Comparison of ENCODE assay signal across 15 cellular contexts in the genomic region with DNA sequence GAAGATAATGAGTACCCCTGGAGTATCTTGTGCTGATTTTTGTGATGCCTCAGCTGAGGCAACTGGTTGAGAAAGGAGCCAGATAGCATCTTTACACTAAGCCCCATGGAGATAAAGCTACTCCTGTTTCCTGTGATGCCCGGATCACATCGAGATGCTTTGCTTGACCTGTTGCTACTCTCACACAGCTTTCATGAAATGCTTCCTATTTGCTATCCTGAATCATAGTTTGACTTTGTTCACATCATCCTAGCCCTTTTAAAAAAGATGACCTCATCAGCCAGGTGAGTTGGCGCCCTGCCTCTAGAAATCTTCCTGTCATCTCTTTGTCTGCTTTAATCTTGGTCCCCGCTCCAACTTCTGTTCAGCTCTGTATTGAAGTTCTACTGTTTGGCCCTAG.
A peak's percentile ranks its signal among the peaks of the same experiment; 100 is the strongest.
DNase-seq lines count a peak whose midpoint lies in the region; ATAC-seq, FAIRE-seq and TF ChIP-seq lines count a peak whose summit lies in the region.
"Had no signal": no experiment of that assay in that cellular context is flagged by ENCODE, and none has a peak within 500 bp of the region (broad histone marks: within the 10 kb centered on the region; RNA-seq: fewer than 3 reads in every experiment).

No MANE protein-coding gene starts in this region.

- H3K9me2 ChIP-seq in SK-N-SH = no peaks in the 10 kb centered on the region

- no peaks in the 10 kb centered on the region for H3K36me3 ChIP-seq in SK-N-SH (replicated peaks in 1 of 2; ENCODE audit: control insufficient read depth in 1 of 2, insufficient read depth in 2 of 2, low read length in 1 of 2)
- no peaks in the 10 kb centered on the region for H3K36me3 ChIP-seq in Panc1 (ENCODE audit: control insufficient read depth, insufficient read depth, low read length)
- H3K36me3 ChIP-seq in stomach smooth muscle (ENCODE audit: control insufficient read depth in 2 of 2, insufficient read depth in 2 of 2, low read length in 2 of 2) = no peaks in the 10 kb centered on the region
- H3K36me3 ChIP-seq in WERI-Rb-1 = no peaks in the 10 kb centered on the region
- H3K36me3 ChIP-seq: SJSA1 had no signal

- in situ Hi-C loops in Panc1 (cut with HindIII; ENCODE audit: low pct_unique_long_range_greater_than_20kb, low sequenced_read_pairs) = no loop called here

- POLR2A ChIA-PET in SK-N-SH (lab: Yijun Ruan, JAX) = no interaction called here
- POLR2A ChIA-PET in Panc1 (lab: Charles Lee) = interaction anchor here (0.6 kb wide), 1 partner anchor 561 kb away, joined by 3 read pairs; no protein-coding TSS in a partner anchor

- WGBS in SK-N-SH (ENCODE audit: low lambda C conversion rate) = 61% methylated on average over 4 of the region's 4 CpGs

- H3F3A ChIP-seq in SK-N-SH (replicated peaks; ENCODE audit: insufficient read depth) = no peaks in the 10 kb centered on the region

- no TSS peak for BruUV-seq in Panc1 (replicated peaks; lab: Mats Ljungman, UMichigan)

- DNase-seq in SK-N-SH = no peak
- DNase-seq in Panc1 (ENCODE audit: low read depth, low spot score) = no peak
- peak; percentile 59 for DNase-seq in islet precursor cell
- DNase-seq in EL = no peak
- no peak for DNase-seq in GM12892 (ENCODE audit: insufficient read length)
- no peak for DNase-seq in WERI-Rb-1
- DNase-seq: activated gamma-delta T cell; effector CD4-positive, alpha-beta T cell; immature natural killer cell; midbrain; stimulated activated CD4-positive, alpha-beta T cell treated with anti-CD3 and anti-CD28 coated beads, Interleukin-15, amount 100 ng/mL, for 24 hours had no signal

- TF ChIP-seq EP300 in SK-N-SH (IDR thresholded peaks at IDR 0.05; ENCODE audit: borderline replicate concordance in 1 of 2, low read depth in 1 of 2, low read length in 1 of 2) = no peak

- H3K79me2 ChIP-seq in SK-N-SH (ENCODE audit: insufficient read depth) = no peaks in the 10 kb centered on the region

- H3K4me2 ChIP-seq in SK-N-SH = no peak overlapping the region

- TF ChIP-seq CTCF in SK-N-SH (IDR thresholded peaks at IDR 0.05) (no peak), Panc1 (IDR thresholded peaks at IDR 0.05) (no peak), WERI-Rb-1 (IDR thresholded peaks at IDR 0.05; ENCODE audit: low read depth, low read length) (no peak)

- TF ChIP-seq POLR2A in GM12892 (IDR thresholded peaks at IDR 0.05; ENCODE audit: low read depth, low read length) = no peak

- H3K9me3 ChIP-seq in SK-N-SH (no peaks in the 10 kb centered on the region), Panc1 (ENCODE audit: control insufficient read depth, insufficient read depth, low read depth, low read length) (peaks cover 4% of the 10 kb centered on the region; the same call in 1 of the 2 replicates), stomach smooth muscle (ENCODE audit: control insufficient read depth in 2 of 2, low read length in 2 of 2) (no peaks in the 10 kb centered on the region), WERI-Rb-1 (ENCODE audit: severe bottlenecking) (no peaks in the 10 kb centered on the region)

- H3K27me3 ChIP-seq in SK-N-SH (ENCODE audit: insufficient read depth) (no peaks in the 10 kb centered on the region), Panc1 (ENCODE audit: control insufficient read depth, insufficient read depth, low read length) (no peaks in the 10 kb centered on the region), stomach smooth muscle (ENCODE audit: control insufficient read depth in 1 of 2, insufficient read depth in 2 of 2, low read length in 2 of 2) (no peaks in the 10 kb centered on the region), WERI-Rb-1 (ENCODE audit: insufficient read depth, low read depth, severe bottlenecking) (no peaks in the 10 kb centered on the region)
- H3K27me3 ChIP-seq: SJSA1 had no signal

- no peak overlapping the region for H3K4me3 ChIP-seq in SK-N-SH (ENCODE audit: low read depth in 2 of 2, low read length in 1 of 2)
- H3K4me3 ChIP-seq in Panc1 (ENCODE audit: low read depth in 2 of 2, low read length in 2 of 2) = no peak overlapping the region
- no peak overlapping the region for H3K4me3 ChIP-seq in stomach smooth muscle (ENCODE audit: low read length in 2 of 2)
- no peak overlapping the region for H3K4me3 ChIP-seq in WERI-Rb-1 (ENCODE audit: low read depth, low read length)
- H3K4me3 ChIP-seq: SJSA1 had no signal

- intact Hi-C loops in Panc1 (cut with micrococcal nuclease; ENCODE audit: unreplicated experiment) = no loop called here

- CTCF ChIA-PET in SK-N-SH (lab: Yijun Ruan, JAX) = no interaction called here
- CTCF ChIA-PET in Panc1 (lab: Charles Lee) = no interaction called here

- TF ChIP-seq RAD21 in SK-N-SH (IDR thresholded peaks at IDR 0.05; ENCODE audit: low read length) = no peak

- peaks cover 0 to 9% of the 10 kb centered on the region in 2 experiments; a peak in 3 of 4 replicates for H3K4me1 ChIP-seq in SK-N-SH (ENCODE audit: control insufficient read depth in 1 of 2, insufficient read depth in 2 of 2, low read depth in 1 of 2, low read length in 1 of 2)
- peaks cover 22% of the 10 kb centered on the region for H3K4me1 ChIP-seq in Panc1 (ENCODE audit: control insufficient read depth, insufficient read depth, low read length)
- H3K4me1 ChIP-seq in stomach smooth muscle (ENCODE audit: control insufficient read depth, insufficient read depth, low read length) = peaks cover 25% of the 10 kb centered on the region

- ATAC-seq in SK-N-SH treated with all-trans-retinoic acid at 6 μM for 48 hours = no peak
- no peak for ATAC-seq in Panc1

- H3K27ac ChIP-seq in SK-N-SH (ENCODE audit: low read depth in 2 of 2, low read length in 1 of 2) (peak overlapping the region in 1 of 2 experiments; percentile 0; a peak in 1 of 4 replicates), Panc1 (ENCODE audit: low read length) (peak overlapping the region; percentile 55; the same call in 1 of the 2 replicates), stomach smooth muscle (ENCODE audit: low read length) (peak overlapping the region; percentile 12), WERI-Rb-1 (no peak overlapping the region)
- H3K27ac ChIP-seq: SJSA1 had no signal

- H4K20me1 ChIP-seq in SK-N-SH (ENCODE audit: insufficient read depth) = no peaks in the 10 kb centered on the region

- H3K9ac ChIP-seq in SK-N-SH (no peak overlapping the region), stomach smooth muscle (ENCODE audit: low read length in 2 of 2) (no peak overlapping the region)

- FAIRE-seq in GM12892 (lab: Jason Lieb, UNC) = no peak
- FAIRE-seq: frontal cortex had no signal

- H2AFZ ChIP-seq in SK-N-SH (ENCODE audit: low read depth) = no peak overlapping the region

TF ChIP-seq in SK-N-SH treated with all-trans-retinoic acid at 6 μM for 48 hours, 23 proteins besides CTCF, POLR2A, EP300 and RAD21:
- TF ChIP-seq SNAI2 (CRISPR knock-in tag; IDR thresholded peaks at IDR 0.05) = 0 out of 2 replicates have a peak, but pooled peaks have one; percentile 9
- no peak for TF ChIP-seq ZFP3 (CRISPR knock-in tag; IDR thresholded peaks at IDR 0.05)

TF ChIP-seq in SK-N-SH, 30 proteins besides CTCF, POLR2A, EP300 and RAD21 (continues in another document):
- TF ChIP-seq EZH2phosphoT487 (IDR thresholded peaks at IDR 0.05; ENCODE audit: borderline replicate concordance, low read depth) (no peak), FOXM1 (IDR thresholded peaks at IDR 0.05; ENCODE audit: low read depth) (no peak), IRF3 (IDR thresholded peaks at IDR 0.05; ENCODE audit: low read depth, low read length) (no peak), MEF2A (IDR thresholded peaks at IDR 0.05; ENCODE audit: borderline replicate concordance, low read depth) (no peak), FOXJ3 (CRISPR knock-in tag; IDR thresholded peaks at IDR 0.05) (no peak), SIN3A (IDR thresholded peaks at IDR 0.05; ENCODE audit: borderline replicate concordance, low read depth, low read length) (no peak)
- TF ChIP-seq, protein P1, sequence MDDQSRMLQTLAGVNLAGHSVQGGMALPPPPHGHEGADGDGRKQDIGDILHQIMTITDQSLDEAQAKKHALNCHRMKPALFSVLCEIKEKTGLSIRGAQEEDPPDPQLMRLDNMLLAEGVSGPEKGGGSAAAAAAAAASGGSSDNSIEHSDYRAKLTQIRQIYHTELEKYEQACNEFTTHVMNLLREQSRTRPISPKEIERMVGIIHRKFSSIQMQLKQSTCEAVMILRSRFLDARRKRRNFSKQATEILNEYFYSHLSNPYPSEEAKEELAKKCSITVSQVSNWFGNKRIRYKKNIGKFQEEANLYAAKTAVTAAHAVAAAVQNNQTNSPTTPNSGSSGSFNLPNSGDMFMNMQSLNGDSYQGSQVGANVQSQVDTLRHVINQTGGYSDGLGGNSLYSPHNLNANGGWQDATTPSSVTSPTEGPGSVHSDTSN (IDR thresholded peaks at IDR 0.05) = no peak
- TF ChIP-seq, protein P2, sequence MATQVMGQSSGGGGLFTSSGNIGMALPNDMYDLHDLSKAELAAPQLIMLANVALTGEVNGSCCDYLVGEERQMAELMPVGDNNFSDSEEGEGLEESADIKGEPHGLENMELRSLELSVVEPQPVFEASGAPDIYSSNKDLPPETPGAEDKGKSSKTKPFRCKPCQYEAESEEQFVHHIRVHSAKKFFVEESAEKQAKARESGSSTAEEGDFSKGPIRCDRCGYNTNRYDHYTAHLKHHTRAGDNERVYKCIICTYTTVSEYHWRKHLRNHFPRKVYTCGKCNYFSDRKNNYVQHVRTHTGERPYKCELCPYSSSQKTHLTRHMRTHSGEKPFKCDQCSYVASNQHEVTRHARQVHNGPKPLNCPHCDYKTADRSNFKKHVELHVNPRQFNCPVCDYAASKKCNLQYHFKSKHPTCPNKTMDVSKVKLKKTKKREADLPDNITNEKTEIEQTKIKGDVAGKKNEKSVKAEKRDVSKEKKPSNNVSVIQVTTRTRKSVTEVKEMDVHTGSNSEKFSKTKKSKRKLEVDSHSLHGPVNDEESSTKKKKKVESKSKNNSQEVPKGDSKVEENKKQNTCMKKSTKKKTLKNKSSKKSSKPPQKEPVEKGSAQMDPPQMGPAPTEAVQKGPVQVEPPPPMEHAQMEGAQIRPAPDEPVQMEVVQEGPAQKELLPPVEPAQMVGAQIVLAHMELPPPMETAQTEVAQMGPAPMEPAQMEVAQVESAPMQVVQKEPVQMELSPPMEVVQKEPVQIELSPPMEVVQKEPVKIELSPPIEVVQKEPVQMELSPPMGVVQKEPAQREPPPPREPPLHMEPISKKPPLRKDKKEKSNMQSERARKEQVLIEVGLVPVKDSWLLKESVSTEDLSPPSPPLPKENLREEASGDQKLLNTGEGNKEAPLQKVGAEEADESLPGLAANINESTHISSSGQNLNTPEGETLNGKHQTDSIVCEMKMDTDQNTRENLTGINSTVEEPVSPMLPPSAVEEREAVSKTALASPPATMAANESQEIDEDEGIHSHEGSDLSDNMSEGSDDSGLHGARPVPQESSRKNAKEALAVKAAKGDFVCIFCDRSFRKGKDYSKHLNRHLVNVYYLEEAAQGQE (IDR thresholded peaks at IDR 0.05; ENCODE audit: low read depth, low read length) = no peak
